In genomic region chr13:98549006-98549727, GRCh38 we compare ENCODE assay signal across 1 cellular context.
TF ChIP-seq lines count a peak whose summit lies in the region.

No MANE protein-coding gene starts in this region.

TF ChIP-seq in H1, 55 proteins besides CTCF, POLR2A, EP300 and RAD21:
- TF ChIP-seq BCL11A (IDR thresholded peaks at IDR 0.05; ENCODE audit: low read depth in 2 of 2, low read length in 2 of 2) (no peak), GTF2F1 (IDR thresholded peaks at IDR 0.05; ENCODE audit: borderline replicate concordance, low read depth, low read length) (no peak), SRF (IDR thresholded peaks at IDR 0.05; ENCODE audit: low read depth, low read length) (no peak), SP2 (IDR thresholded peaks at IDR 0.05; ENCODE audit: low read length) (no peak), CHD7 (IDR thresholded peaks at IDR 0.05; ENCODE audit: insufficient replicate concordance, low read length) (no peak), HDAC2 (IDR thresholded peaks at IDR 0.05; ENCODE audit: borderline replicate concordance in 1 of 2, low read depth in 2 of 2, low read length in 2 of 2) (no peak), RFX5 (IDR thresholded peaks at IDR 0.05; ENCODE audit: borderline replicate concordance, low read depth, low read length) (no peak), TCF12 (IDR thresholded peaks at IDR 0.05; ENCODE audit: low read depth, low read length) (no peak), BACH1 (IDR thresholded peaks at IDR 0.05; ENCODE audit: low read length) (no peak), CREB1 (IDR thresholded peaks at IDR 0.05) (no peak), JUND (IDR thresholded peaks at IDR 0.05; ENCODE audit: low read length) (no peak), TEAD4 (IDR thresholded peaks at IDR 0.05; ENCODE audit: low read depth, low read length) (no peak), ASH2L (IDR thresholded peaks at IDR 0.05; ENCODE audit: low read length) (no peak), CHD2 (IDR thresholded peaks at IDR 0.05; ENCODE audit: low read length) (no peak), E2F6 (IDR thresholded peaks at IDR 0.05) (no peak), HDAC6 (IDR thresholded peaks at IDR 0.05; ENCODE audit: low read depth, low read length) (no peak), EGR1 (IDR thresholded peaks at IDR 0.05; ENCODE audit: borderline replicate concordance, low read depth, low read length) (no peak), SIN3A (conservative IDR thresholded peaks at IDR 0.05 in 1 of 2, IDR thresholded peaks at IDR 0.05 in 1 of 2; ENCODE audit: low read depth in 1 of 2, low read length in 2 of 2) (no peak), SIX5 (IDR thresholded peaks at IDR 0.05; ENCODE audit: low read depth, low read length) (no peak), BRCA1 (IDR thresholded peaks at IDR 0.05; ENCODE audit: low read depth, low read length) (no peak)
